Comparison of ENCODE assay signal across 21 cellular contexts in the genomic region with DNA sequence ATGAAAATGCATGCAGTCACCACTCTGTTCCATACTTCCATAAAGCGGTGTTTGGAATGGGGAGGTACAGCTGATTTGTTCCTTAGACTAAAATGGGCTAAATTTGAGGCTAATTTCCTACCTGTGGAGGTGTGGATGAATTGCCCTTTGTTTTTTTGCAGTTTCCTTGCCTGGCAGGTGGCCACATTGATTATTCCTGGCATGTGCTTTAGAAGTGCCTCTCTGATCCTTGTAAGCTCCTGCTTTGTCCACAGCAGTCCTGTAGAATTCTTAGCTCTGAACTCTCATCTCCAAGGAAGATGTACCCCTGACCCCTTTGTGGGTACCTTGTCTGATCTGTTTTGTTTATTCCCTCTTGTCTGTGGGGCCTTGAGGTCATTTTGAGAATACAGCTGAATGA.
DNase-seq lines count a peak whose midpoint lies in the region; ATAC-seq lines count a peak whose summit lies in the region.
"Had no signal": no experiment of that assay in that cellular context is flagged by ENCODE, and none has a peak within 500 bp of the region (broad histone marks: within the 10 kb centered on the region; RNA-seq: fewer than 3 reads in every experiment).

No MANE protein-coding gene starts in this region.

- no peak overlapping the region for H3K27ac Mint-ChIP-seq in activated CD4-positive, alpha-beta T cell treated with anti-CD3 and anti-CD28 coated beads for 36 hours
- H3K27ac Mint-ChIP-seq: T-cell had no signal

- H3K36me3 Mint-ChIP-seq in activated CD4-positive, alpha-beta T cell treated with anti-CD3 and anti-CD28 coated beads for 36 hours (ENCODE audit: low read depth): no peaks in the 10 kb centered on the region
- H3K36me3 Mint-ChIP-seq: T-cell had no signal

- H3K4me1 Mint-ChIP-seq in activated CD4-positive, alpha-beta T cell treated with anti-CD3 and anti-CD28 coated beads for 36 hours: no peaks in the 10 kb centered on the region
- H3K4me1 Mint-ChIP-seq: T-cell had no signal

- peaks cover 3% of the 10 kb centered on the region; the same call in 1 of the 2 replicates for H3K4me1 ChIP-seq in iPS DF 6.9 (ENCODE audit: control insufficient read depth, insufficient read depth, low read length)
- H3K4me1 ChIP-seq: upper lobe of right lung had no signal

- H3K27me3 Mint-ChIP-seq in activated CD4-positive, alpha-beta T cell treated with anti-CD3 and anti-CD28 coated beads for 36 hours: no peaks in the 10 kb centered on the region
- H3K27me3 Mint-ChIP-seq: T-cell had no signal

- H3K27ac ChIP-seq in iPS DF 6.9 (ENCODE audit: low read length): no peak overlapping the region
- H3K27ac ChIP-seq: KMS-11, upper lobe of right lung had no signal

- no peaks in the 10 kb centered on the region for H3K36me3 ChIP-seq in iPS DF 6.9 (ENCODE audit: control insufficient read depth, insufficient read depth, low read length)
- H3K36me3 ChIP-seq: upper lobe of right lung had no signal

- no peaks in the 10 kb centered on the region for H3K27me3 ChIP-seq in iPS DF 6.9 (ENCODE audit: control insufficient read depth, insufficient read depth, low read length)
- H3K27me3 ChIP-seq: upper lobe of right lung had no signal

- DNase-seq in NCI-H2081 (lab: John Stamatoyannopoulos, UW) (peak; percentile 24 to 66), NCI-H2081 treated with DMSO at 0.1 percent for 48 hours (lab: John Stamatoyannopoulos, UW) (no peak), NCI-H748 (lab: John Stamatoyannopoulos, UW; ENCODE audit: unreplicated experiment) (peak; percentile 78), iPS DF 6.9 (ENCODE audit: low read depth, low spot score) (peak; percentile 35), superior temporal gyrus (ENCODE audit: extremely low spot score) (no peak)
- no peak for DNase-seq in activated CD4-positive, alpha-beta T cell treated with anti-CD3 and anti-CD28 coated beads for 36 hours
- DNase-seq: activated CD4-positive, alpha-beta T cell treated with anti-CD3 and anti-CD28 coated beads for 4 hours; activated naive CD4-positive, alpha-beta T cell treated with anti-CD3 and anti-CD28 coated beads, Interleukin-2, amount 50 U/mL, for 16 hours; EL; islet precursor cell; MV-4-11; NCI-H2171 treated with DMSO at 0.1 percent for 48 hours; NCI-H82; retina; stimulated activated CD8-positive, alpha-beta memory T cell treated with anti-CD3 and anti-CD28 coated beads, Interleukin-4, amount 100 ng/mL, for 48 hours; T-cell; upper lobe of right lung had no signal

- CTCF ChIA-PET in activated CD4-positive, alpha-beta T cell treated with anti-CD3 and anti-CD28 coated beads for 36 hours (lab: Charles Lee): no interaction called here

- no peaks in the 10 kb centered on the region for H3K9me3 Mint-ChIP-seq in activated CD4-positive, alpha-beta T cell treated with anti-CD3 and anti-CD28 coated beads for 36 hours (ENCODE audit: low read depth)

- no peak overlapping the region for H3K4me3 ChIP-seq in iPS DF 6.9 (ENCODE audit: low read length)
- H3K4me3 ChIP-seq: lung, upper lobe of right lung had no signal

- ATAC-seq in HG03571 (IDR thresholded peaks at IDR 0.05; ENCODE audit: unreplicated experiment) (no peak), HG02884 (IDR thresholded peaks at IDR 0.05; ENCODE audit: unreplicated experiment) (no peak)
- no peak for ATAC-seq in activated CD4-positive, alpha-beta T cell treated with anti-CD3 and anti-CD28 coated beads for 36 hours
- ATAC-seq: T-cell, upper lobe of right lung had no signal

- WGBS in iPS DF 6.9 (ENCODE audit: insufficient coverage, insufficient read length): no CpG with 5 or more reads among the region's 1 CpG

- no peak overlapping the region for H3K4me3 Mint-ChIP-seq in activated CD4-positive, alpha-beta T cell treated with anti-CD3 and anti-CD28 coated beads for 36 hours
- H3K4me3 Mint-ChIP-seq: T-cell had no signal

- intact Hi-C loops in activated CD4-positive, alpha-beta T cell treated with anti-CD3 and anti-CD28 coated beads for 36 hours (cut with DNase I, micrococcal nuclease): no loop called here

- POLR2A ChIA-PET in activated CD4-positive, alpha-beta T cell treated with anti-CD3 and anti-CD28 coated beads for 36 hours (lab: Charles Lee): no interaction called here

- no peaks in the 10 kb centered on the region for H3K9me3 ChIP-seq in iPS DF 6.9 (ENCODE audit: control insufficient read depth, insufficient read depth, low read length)
- H3K9me3 ChIP-seq: upper lobe of right lung had no signal

Comparison
In these comparisons a context has a peak if more than half of its experiments do, and no peak if none do; other contexts are left out.
1. DNase-seq: peak in NCI-H2081 (2 of 2), NCI-H748 (single experiment) and iPS DF 6.9 (single experiment); none in NCI-H2081 treated with DMSO at 0.1 percent for 48 hours (single experiment), activated CD4-positive, alpha-beta T cell treated with anti-CD3 and anti-CD28 coated beads for 36 hours (single experiment) and superior temporal gyrus (single experiment).